Comparison of ENCODE assay signal across 19 cellular contexts in genomic region chr9:76725885-76726284, GRCh38. TPM values are rescaled to one million over a fixed set of nuclear protein-coding genes. Genes with fewer than 3 reads are reported as not detected.
DNase-seq lines count a peak whose midpoint lies in the region; ATAC-seq and TF ChIP-seq lines count a peak whose summit lies in the region.
"Had no signal": no experiment of that assay in that cellular context is flagged by ENCODE, and none has a peak within 500 bp of the region (broad histone marks: within the 10 kb centered on the region; RNA-seq: fewer than 3 reads in every experiment).

No MANE protein-coding gene starts in this region.

- H3K4me1 ChIP-seq in BLaER1 treated with 17β-estradiol and CSF1 and Interleukin-3, amounts not matched to agents 10 nM and 100 nM = peaks cover 8 to 27% (median 19%) of the 10 kb centered on the region in 10 experiments; a peak in 19 of 20 replicates
- no peaks in the 10 kb centered on the region for H3K4me1 ChIP-seq in GM23338 (ENCODE audit: insufficient read depth)

- CTCF ChIA-PET in T-cell (lab: Charles Lee) = no interaction called here

- H3K4me3 Mint-ChIP-seq in T-cell (no peak overlapping the region), GM23338 (no peak overlapping the region)
- H3K4me3 Mint-ChIP-seq: CD8-positive, alpha-beta T cell had no signal

- H2AFZ ChIP-seq in GM23338 = no peak overlapping the region
- H2AFZ ChIP-seq: PC-9 had no signal

- no peaks in the 10 kb centered on the region for H4K20me1 ChIP-seq in BLaER1 treated with 17β-estradiol and CSF1 and Interleukin-3, amounts not matched to agents 10 nM and 100 nM
- H4K20me1 ChIP-seq in GM23338 (replicated peaks; ENCODE audit: insufficient read depth) = no peaks in the 10 kb centered on the region

- no peak overlapping the region for H3K27ac Mint-ChIP-seq in T-cell
- H3K27ac Mint-ChIP-seq in GM23338 = no peak overlapping the region
- H3K27ac Mint-ChIP-seq: CD8-positive, alpha-beta T cell had no signal

- H3K36me3 ChIP-seq in BLaER1 treated with 17β-estradiol and CSF1 and Interleukin-3, amounts not matched to agents 10 nM and 100 nM = no peaks in the 10 kb centered on the region
- H3K36me3 ChIP-seq in GM23338 (ENCODE audit: insufficient read depth) = no peaks in the 10 kb centered on the region

- DNase-seq in NCI-H345 (lab: John Stamatoyannopoulos, UW) (peak; percentile 73), NCI-H345 treated with DMSO at 0.1 percent for 48 hours (lab: John Stamatoyannopoulos, UW; ENCODE audit: unreplicated experiment) (no peak), NCI-H2029 treated with DMSO at 0.1 percent for 48 hours (lab: John Stamatoyannopoulos, UW) (peak; percentile 52), cerebellum (ENCODE audit: low spot score) (peak; percentile 88), T-cell (no peak), GM23338 (ENCODE audit: low spot score) (no peak)
- DNase-seq: CD8-positive, alpha-beta T cell; DND-41; H7; NCI-H1436 treated with DMSO at 0.1 percent for 48 hours; NCI-H2107; NCI-H82; PC-9 had no signal

- no peaks in the 10 kb centered on the region for H3F3A ChIP-seq in GM23338 (replicated peaks; ENCODE audit: low read depth)

- H3K27me3 ChIP-seq in BLaER1 treated with 17β-estradiol and CSF1 and Interleukin-3, amounts not matched to agents 10 nM and 100 nM = no peaks in the 10 kb centered on the region
- no peaks in the 10 kb centered on the region for H3K27me3 ChIP-seq in GM23338 (ENCODE audit: insufficient read depth)

- H3K9me2 ChIP-seq in GM23338 (ENCODE audit: insufficient read depth) = no peaks in the 10 kb centered on the region

- H3K36me3 Mint-ChIP-seq in T-cell (no peaks in the 10 kb centered on the region), GM23338 (ENCODE audit: low read depth) (no peaks in the 10 kb centered on the region)
- H3K36me3 Mint-ChIP-seq: CD8-positive, alpha-beta T cell had no signal

- POLR2A ChIA-PET in T-cell (lab: Charles Lee) = no interaction called here

- no peaks in the 10 kb centered on the region for H3K9me3 ChIP-seq in BLaER1 treated with 17β-estradiol and CSF1 and Interleukin-3, amounts not matched to agents 10 nM and 100 nM (replicated peaks in 1 of 11)

- no peak overlapping the region for H3K27ac ChIP-seq in BLaER1 treated with 17β-estradiol and CSF1 and Interleukin-3, amounts not matched to agents 10 nM and 100 nM
- H3K27ac ChIP-seq in GM23338 (ENCODE audit: low read depth) = no peak overlapping the region
- H3K27ac ChIP-seq: PC-9, RWPE1 had no signal

- no peaks in the 10 kb centered on the region for H3K79me2 ChIP-seq in GM23338 (replicated peaks; ENCODE audit: insufficient read depth)

- peaks cover 9 to 31% of the 10 kb centered on the region in 2 donors for H3K27me3 Mint-ChIP-seq in T-cell
- no peaks in the 10 kb centered on the region for H3K27me3 Mint-ChIP-seq in GM23338 (ENCODE audit: insufficient read depth, low read depth, poor library complexity)

- H3K9ac ChIP-seq in BLaER1 treated with 17β-estradiol and CSF1 and Interleukin-3, amounts not matched to agents 10 nM and 100 nM = no peak overlapping the region

- H3K4me2 ChIP-seq in BLaER1 treated with 17β-estradiol and CSF1 and Interleukin-3, amounts not matched to agents 10 nM and 100 nM = peak overlapping the region in 8 of 11 experiments; percentile 45 to 74 (median 54); a peak in 11 of 22 replicates
- no peak overlapping the region for H3K4me2 ChIP-seq in GM23338
- H3K4me2 ChIP-seq: PC-9 had no signal

- H3K4me1 Mint-ChIP-seq in T-cell (no peaks in the 10 kb centered on the region), GM23338 (no peaks in the 10 kb centered on the region)

- H3K4me3 ChIP-seq in BLaER1 treated with 17β-estradiol and CSF1 and Interleukin-3, amounts not matched to agents 10 nM and 100 nM = no peak overlapping the region
- no peak overlapping the region for H3K4me3 ChIP-seq in GM23338
- H3K4me3 ChIP-seq: PC-9 had no signal

- no peak for ATAC-seq in T-cell (replicated peaks in 1 of 4)
- no peak for ATAC-seq in GM23338
- no peak for ATAC-seq in GM18907 (IDR thresholded peaks at IDR 0.05; ENCODE audit: unreplicated experiment)
- ATAC-seq: CD8-positive, alpha-beta T cell had no signal

- H3K9me3 Mint-ChIP-seq in T-cell (no peaks in the 10 kb centered on the region), GM23338 (no peaks in the 10 kb centered on the region)
- H3K9me3 Mint-ChIP-seq: CD8-positive, alpha-beta T cell had no signal

- no peak for TF ChIP-seq CTCF in GM23338 (conservative IDR thresholded peaks at IDR 0.05; ENCODE audit: low read depth in 2 of 2)

TF ChIP-seq in GM23338, 12 proteins besides CTCF, POLR2A, EP300 and RAD21 (continues in another document):
- TF ChIP-seq REST (IDR thresholded peaks at IDR 0.05; ENCODE audit: unreplicated experiment) = no peak
- no peak for TF ChIP-seq EZH2phosphoT487 (IDR thresholded peaks at IDR 0.05; ENCODE audit: unreplicated experiment)

RNA-seq across cellular contexts. Expression of gene PCA3, which starts 38.4 kb away (rescaled TPM):
- total RNA-seq in cerebellum = 1.2 TPM
- not detected for total RNA-seq in T-cell
- total RNA-seq in GM23338 (2014; rRNA removed; shearing (Covaris generic)) = 0.28 TPM in 1 of 2 replicates, not detected in the other
- polyA plus RNA-seq in GM23338 (2016; fragmentation: Nextera tagmentation; extraction: Ambion mirVana) = 0.57 and 0.76 TPM in 2 replicates
- total RNA-seq: CD8-positive, alpha-beta T cell; H7; M059J; PC-9; T-helper 2 cell treated with Interferon-gamma antibody and Interleukin-4, amounts not matched to agents 100 ng/mL and 5 ng/mL, for 36 hours had no signal
- polyA plus RNA-seq: BJ had no signal

Comparison
In these comparisons a context has a peak if more than half of its experiments do, and no peak if none do; other contexts are left out.
1. DNase-seq: peak in NCI-H345 (single experiment), NCI-H2029 treated with DMSO at 0.1 percent for 48 hours (single experiment) and cerebellum (single experiment); none in NCI-H345 treated with DMSO at 0.1 percent for 48 hours (single experiment), T-cell (0 of 34) and GM23338 (single experiment).